In the genomic region with DNA sequence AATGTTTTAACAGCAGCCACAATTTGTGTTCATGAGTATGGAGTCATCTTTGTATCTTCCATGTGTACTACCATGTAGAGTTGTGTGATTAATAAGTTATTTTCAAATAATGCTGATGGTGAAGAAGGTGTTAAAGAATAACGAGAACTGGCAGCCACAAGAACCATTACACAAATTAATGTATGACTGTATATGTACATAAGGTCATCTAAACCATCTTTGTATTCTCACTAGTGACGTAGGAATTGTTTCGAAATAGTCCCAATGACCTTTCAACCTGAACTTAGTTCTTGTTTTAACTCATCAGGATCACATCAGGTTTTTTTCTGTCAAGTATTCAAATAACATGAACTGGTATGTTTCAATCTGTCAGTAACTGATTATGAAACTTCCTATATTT, we compare ENCODE assay signal across 14 cellular contexts. TPM values are rescaled to one million over a fixed set of nuclear protein-coding genes. Genes with fewer than 3 reads are reported as not detected.
A peak's percentile ranks its signal among the peaks of the same experiment; 100 is the strongest.
DNase-seq lines count a peak whose midpoint lies in the region; ATAC-seq, FAIRE-seq and TF ChIP-seq lines count a peak whose summit lies in the region.
"Had no signal": no experiment of that assay in that cellular context is flagged by ENCODE, and none has a peak within 500 bp of the region (broad histone marks: within the 10 kb centered on the region; RNA-seq: fewer than 3 reads in every experiment).

No MANE protein-coding gene starts in this region.

- TF ChIP-seq RAD21 in K562 (CRISPR knock-in tag; conservative IDR thresholded peaks at IDR 0.05 in 1 of 2, IDR thresholded peaks at IDR 0.05 in 1 of 2), result no peak

- H3K79me2 ChIP-seq in K562 (ENCODE audit: control insufficient read depth, insufficient read depth, low read length), result no peaks in the 10 kb centered on the region

- TF ChIP-seq CTCF in K562 (IDR thresholded peaks at IDR 0.05 in 2 of 3, conservative IDR thresholded peaks at IDR 0.05 in 1 of 3; ENCODE audit: insufficient read depth in 2 of 3, low read depth in 1 of 3, low read length in 3 of 3), result no peak

- no peaks in the 10 kb centered on the region for H4K20me1 ChIP-seq in K562 (replicated peaks; ENCODE audit: control insufficient read depth, insufficient read depth, low read length)

- WGBS in K562 (ENCODE audit: insufficient coverage, low coverage, missing lambda C conversion rate), result 29% methylated on average over 3 of the region's 3 CpGs

- TF ChIP-seq EP300 in K562 (IDR thresholded peaks at IDR 0.05; ENCODE audit: low read length), result no peak

- no peak overlapping the region for H3K27ac ChIP-seq in K562 (ENCODE audit: extremely low read depth, low read depth, low read length)
- H3K27ac ChIP-seq: neural progenitor cell, SJCRH30 had no signal

- no peaks in the 10 kb centered on the region; a peak in 1 of 5 replicates for H3K27me3 ChIP-seq in K562 (ENCODE audit: control insufficient read depth in 2 of 2, insufficient read depth in 2 of 2, low read length in 2 of 2)
- H3K27me3 ChIP-seq: neural progenitor cell, SJCRH30 had no signal

- CTCF ChIA-PET in K562 (lab: Yijun Ruan, JAX; ENCODE audit: low intra/inter-chr PET ratio), result no interaction called here

- H3K9me1 ChIP-seq in K562 (ENCODE audit: control insufficient read depth, insufficient read depth, low read length), result no peaks in the 10 kb centered on the region

- FAIRE-seq in K562 (lab: Jason Lieb, UNC), result no peak
- FAIRE-seq: H1 had no signal

- DNase-seq in K562 (ENCODE audit: extremely low read depth in 1 of 4, low spot score in 3 of 4) (no peak), hippocampal formation (lab: John Stamatoyannopoulos, UW) (no peak), D341Med (ENCODE audit: low spot score) (no peak), Kasumi-1 (lab: John Stamatoyannopoulos, UW) (no peak), medulla oblongata (ENCODE audit: extremely low spot score) (no peak)
- DNase-seq: activated CD8-positive, alpha-beta memory T cell treated with anti-CD3 and anti-CD28 coated beads, Interleukin-2, amount 50 U/mL, for 4 hours; CD4-positive, CD25-positive, alpha-beta regulatory T cell; NCI-H1417; SJCRH30 had no signal

- no peaks in the 10 kb centered on the region for H3K9me3 ChIP-seq in K562 (replicated peaks; ENCODE audit: control insufficient read depth, insufficient read depth, low read depth, low read length)
- H3K9me3 ChIP-seq: SJCRH30 had no signal

- no peaks in the 10 kb centered on the region for H3K36me3 ChIP-seq in K562 (ENCODE audit: control insufficient read depth, insufficient read depth, low read length)
- H3K36me3 ChIP-seq: neural progenitor cell, SJCRH30 had no signal

- H3K9ac ChIP-seq in K562 (ENCODE audit: insufficient read depth in 1 of 2, low read depth in 2 of 2, low read length in 2 of 2), result no peak overlapping the region
- H3K9ac ChIP-seq: neural progenitor cell had no signal

- H2AFZ ChIP-seq in K562 (ENCODE audit: low read depth, low read length), result no peak overlapping the region
- H2AFZ ChIP-seq: neural progenitor cell had no signal

- intact Hi-C loops in K562 (cut with micrococcal nuclease), result no loop called here

- H3K4me3 ChIP-seq in K562, result no peak overlapping the region
- H3K4me3 ChIP-seq: neural progenitor cell, SJCRH30 had no signal

- H3K4me2 ChIP-seq in K562 (ENCODE audit: insufficient read depth, low read length), result no peak overlapping the region
- H3K4me2 ChIP-seq: neural progenitor cell had no signal

- H3K4me1 ChIP-seq in K562 (replicated peaks in 1 of 2; ENCODE audit: control insufficient read depth in 2 of 2, insufficient read depth in 2 of 2, low read length in 2 of 2), result no peaks in the 10 kb centered on the region
- H3K4me1 ChIP-seq: neural progenitor cell, SJCRH30 had no signal

- in situ Hi-C loops in K562 (cut with MboI), result no loop called here

- BruUV-seq in K562 (replicated peaks; lab: Mats Ljungman, UMichigan), result no TSS peak

- ATAC-seq in GM18499 (IDR thresholded peaks at IDR 0.05; ENCODE audit: insufficient read depth, unreplicated experiment) (peak; percentile 96), GM21367 (IDR thresholded peaks at IDR 0.05; ENCODE audit: unreplicated experiment) (peak; percentile 96), HG03097 (IDR thresholded peaks at IDR 0.05; ENCODE audit: low FRiP score, unreplicated experiment) (peak; percentile 98), K562 (no peak)

- POLR2A ChIA-PET in K562 (lab: Yijun Ruan, JAX), result no interaction called here

- no peak for TF ChIP-seq POLR2A in K562 (conservative IDR thresholded peaks at IDR 0.05)

TF ChIP-seq in K562, 482 proteins besides CTCF, POLR2A, EP300 and RAD21:
- TF ChIP-seq, protein P1, sequence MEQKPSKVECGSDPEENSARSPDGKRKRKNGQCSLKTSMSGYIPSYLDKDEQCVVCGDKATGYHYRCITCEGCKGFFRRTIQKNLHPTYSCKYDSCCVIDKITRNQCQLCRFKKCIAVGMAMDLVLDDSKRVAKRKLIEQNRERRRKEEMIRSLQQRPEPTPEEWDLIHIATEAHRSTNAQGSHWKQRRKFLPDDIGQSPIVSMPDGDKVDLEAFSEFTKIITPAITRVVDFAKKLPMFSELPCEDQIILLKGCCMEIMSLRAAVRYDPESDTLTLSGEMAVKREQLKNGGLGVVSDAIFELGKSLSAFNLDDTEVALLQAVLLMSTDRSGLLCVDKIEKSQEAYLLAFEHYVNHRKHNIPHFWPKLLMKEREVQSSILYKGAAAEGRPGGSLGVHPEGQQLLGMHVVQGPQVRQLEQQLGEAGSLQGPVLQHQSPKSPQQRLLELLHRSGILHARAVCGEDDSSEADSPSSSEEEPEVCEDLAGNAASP (IDR thresholded peaks at IDR 0.05), result no peak
- TF ChIP-seq NR2C1 (IDR thresholded peaks at IDR 0.05) (0 out of 2 replicates have a peak, but pooled peaks have one; percentile 12), NR2C1 (tag; IDR thresholded peaks at IDR 0.05) (peak; percentile 47; the same call in 1 of the 2 replicates), NCOA4 (IDR thresholded peaks at IDR 0.05; ENCODE audit: partially characterized antibody) (no peak), CREM (IDR thresholded peaks at IDR 0.05; ENCODE audit: low read depth) (0 out of 2 replicates have a peak, but pooled peaks have one; percentile 13), CEBPB (tag; IDR thresholded peaks at IDR 0.05) (peak; percentile 86)

RNA-seq across cellular contexts. Expression of a gene that starts 48.3 kb away (rescaled TPM):
- total RNA-seq in K562 (2011; cell fraction: chromatin; rRNA removed; ENCODE audit: low replicate concordance), result 19.8 and 26.9 TPM in 2 replicates
- total RNA-seq in K562 (2011; cell fraction: nucleolus; rRNA removed), result 23.4 and 23.7 TPM in 2 replicates
- total RNA-seq in K562 (2011; cell fraction: nucleoplasm; rRNA removed), result 13.3 and 19.2 TPM in 2 replicates
- total RNA-seq in K562 (2014; rRNA removed), result 12.9 and 20.5 TPM in 2 replicates
- 16.8 and 18.5 TPM in 2 replicates for total RNA-seq in K562 (2014; rRNA removed; fragmentation: Illumina TruSeq; extraction: Trizol)
- 12.0 and 13.2 TPM in 2 replicates for total RNA-seq in K562 (2015; rRNA removed; fragmentation: Illumina TruSeq; extraction: Trizol)
- 20.2 and 24.1 TPM in 2 replicates for total RNA-seq in K562 (2021)
- polyA plus RNA-seq in K562 (2011; rRNA removed), result 3.8 and 6.8 TPM in 2 replicates
- polyA plus RNA-seq in K562 (2011; cell fraction: cytosol; rRNA removed), result 4.2 and 6.7 TPM in 2 replicates
- 5.9 and 7.8 TPM in 2 replicates for polyA plus RNA-seq in K562 (2011; cell fraction: nucleus; rRNA removed)
- polyA plus RNA-seq in K562 (2012), result 7.7 and 8.4 TPM in 2 replicates
- polyA plus RNA-seq in K562 (2014; fragmentation: Illumina TruSeq; extraction: Trizol), result 9.8 and 11.1 TPM in 2 replicates
- polyA plus RNA-seq in K562 (2014; fragmentation: Nextera tagmentation; extraction: Ambion mirVana), result 1 to 10 TPM; 1.3 to 2.8 TPM
- polyA plus RNA-seq in K562 (2014; rRNA removed), result 4.0 and 5.1 TPM in 2 replicates
- 14.4 and 18.4 TPM in 2 replicates for polyA minus RNA-seq in K562 (2011; rRNA and poly(A)+ RNA removed)
- 18.7 and 20.3 TPM in 2 replicates for polyA minus RNA-seq in K562 (2011; cell fraction: cytosol; rRNA and poly(A)+ RNA removed)
- polyA minus RNA-seq in K562 (2011; cell fraction: nucleus; rRNA and poly(A)+ RNA removed), result 6.2 and 7.7 TPM in 2 replicates
